8 cellular contexts compared by ENCODE assay signal in the genomic region with DNA sequence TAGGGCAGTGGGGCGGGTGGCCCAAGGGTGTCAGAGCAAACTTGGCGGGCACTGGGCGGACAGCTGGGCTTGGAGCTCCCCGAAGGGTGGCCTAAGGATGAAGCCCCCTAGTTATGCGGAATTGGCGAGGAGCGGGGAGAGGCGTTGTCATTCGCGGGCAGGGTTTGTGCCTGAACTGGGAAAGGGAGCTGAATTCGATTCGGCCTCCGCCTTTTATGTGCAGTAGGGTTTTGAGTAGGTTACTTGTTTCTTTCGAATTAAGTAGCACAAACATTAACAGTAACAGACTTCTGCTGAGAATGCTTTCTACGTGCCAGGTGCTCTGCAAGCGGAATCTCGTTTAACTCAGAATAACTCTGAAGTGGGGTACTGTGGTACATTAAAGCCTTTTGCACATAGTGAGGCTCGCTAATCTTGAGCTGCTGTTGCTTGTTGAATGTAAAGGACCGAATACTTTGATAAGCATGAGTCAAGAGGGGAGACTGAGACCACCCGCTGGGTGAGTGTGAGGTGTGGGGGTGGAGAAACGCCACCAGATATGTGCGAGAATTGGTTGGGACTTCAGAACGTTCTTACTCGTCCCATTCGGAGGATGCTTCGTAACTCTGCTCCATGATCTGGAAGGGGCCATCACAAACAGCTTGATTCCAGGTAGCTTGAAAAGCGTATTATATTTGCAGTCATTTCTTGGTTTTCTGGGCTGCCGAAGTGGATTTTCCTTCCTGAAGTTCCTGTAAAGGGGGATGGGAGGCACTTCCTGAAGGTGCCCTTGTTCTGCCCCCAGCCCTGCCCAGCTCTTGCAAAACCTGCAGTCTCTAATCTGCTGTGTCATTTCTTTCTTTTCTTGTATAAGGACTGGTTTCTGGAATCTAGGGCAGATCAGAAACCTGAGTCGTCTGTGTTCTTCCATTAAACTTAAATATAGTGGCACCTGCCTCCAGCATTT. TPM values are rescaled to one million over a fixed set of nuclear protein-coding genes. Genes with fewer than 3 reads are reported as not detected.
DNase-seq lines count a peak whose midpoint lies in the region; ATAC-seq and TF ChIP-seq lines count a peak whose summit lies in the region.

No MANE protein-coding gene starts in this region.

- peaks cover 4% of the 10 kb centered on the region for H3K4me1 Mint-ChIP-seq in activated T-helper 17 cell treated with anti-CD3 and anti-CD28 coated beads, Interleukin-2, amount 50 U/mL, for 72 hours

- 3% methylated on average over 29 of the region's 29 CpGs for WGBS in hepatocyte (ENCODE audit: low lambda C conversion rate, missing lambda C conversion rate)
- 0 to 2% (median 1%) methylated on average over 29 of the region's 29 CpGs for WGBS in spleen, 5 donors

- H3K4me3 ChIP-seq in hepatocyte (peak overlapping the region; percentile 62), spleen (peak overlapping the region; percentile 70 to 98 (median 94))

- peak overlapping the region; percentile 90 for H3K4me3 Mint-ChIP-seq in activated T-helper 17 cell treated with anti-CD3 and anti-CD28 coated beads, Interleukin-2, amount 50 U/mL, for 72 hours

- peaks cover 5% of the 10 kb centered on the region for H4K20me1 ChIP-seq in hepatocyte (ENCODE audit: insufficient read depth, poor library complexity, severe bottlenecking)

- H3K4me2 ChIP-seq in hepatocyte: peak overlapping the region; percentile 89

- H3K36me3 ChIP-seq in KOPT-K1 (ENCODE audit: insufficient read depth, low read length) (peaks cover 42% of the 10 kb centered on the region), hepatocyte (replicated peaks; ENCODE audit: insufficient read depth, low read depth) (no peaks in the 10 kb centered on the region), spleen (peaks cover 2 to 43% (median 37%) of the 10 kb centered on the region in 6 donors)

- H3K9me2 ChIP-seq in hepatocyte (replicated peaks; ENCODE audit: insufficient read depth): no peaks in the 10 kb centered on the region

- intact Hi-C loops in spleen (cut with DNase I; ENCODE audit: low total_unique reads): loop anchor here (10.0 kb wide), 1 partner anchor 52 kb away; no protein-coding TSS in a partner anchor

- H3K36me3 Mint-ChIP-seq in activated T-helper 17 cell treated with anti-CD3 and anti-CD28 coated beads, Interleukin-2, amount 50 U/mL, for 72 hours (ENCODE audit: low read depth): peaks cover 63% of the 10 kb centered on the region

- peak overlapping the region; percentile 11 for H2AFZ ChIP-seq in hepatocyte

- no peak for TF ChIP-seq CTCF in hepatocyte (IDR thresholded peaks at IDR 0.05; ENCODE audit: poor library complexity)
- no peak for TF ChIP-seq CTCF in spleen (IDR thresholded peaks at IDR 0.05 in 8 of 11, conservative IDR thresholded peaks at IDR 0.05 in 3 of 11)

- no peaks in the 10 kb centered on the region for H3K27me3 ChIP-seq in hepatocyte
- H3K27me3 ChIP-seq in spleen (replicated peaks in 1 of 7): no peaks in the 10 kb centered on the region

- peak overlapping the region; percentile 85 for H3K27ac ChIP-seq in KOPT-K1 (ENCODE audit: low read depth, low read length, poor library complexity, severe bottlenecking)
- H3K27ac ChIP-seq in hepatocyte: peak overlapping the region; percentile 90
- peak overlapping the region; percentile 74 to 100 (median 96) for H3K27ac ChIP-seq in spleen

- H3K27ac Mint-ChIP-seq in activated T-helper 17 cell treated with anti-CD3 and anti-CD28 coated beads, Interleukin-2, amount 50 U/mL, for 72 hours: peak overlapping the region; percentile 96

- no peak for TF ChIP-seq POLR2A in spleen (IDR thresholded peaks at IDR 0.05)

- no peaks in the 10 kb centered on the region for H3K27me3 Mint-ChIP-seq in activated T-helper 17 cell treated with anti-CD3 and anti-CD28 coated beads, Interleukin-2, amount 50 U/mL, for 72 hours

- H3K9me3 ChIP-seq in KOPT-K1 (ENCODE audit: insufficient read depth, low read length, poor library complexity, severe bottlenecking) (no peaks in the 10 kb centered on the region), hepatocyte (ENCODE audit: low read depth) (no peaks in the 10 kb centered on the region), spleen (no peaks in the 10 kb centered on the region)

- DNase-seq in COLO668 (lab: John Stamatoyannopoulos, UW; ENCODE audit: unreplicated experiment): peak; percentile 31
- DNase-seq in hepatocyte (ENCODE audit: low spot score): peak; percentile 70
- no peak for DNase-seq in spleen
- DNase-seq in NCI-H1105 treated with DMSO at 0.1 percent for 48 hours (lab: John Stamatoyannopoulos, UW): no peak

- H3K79me2 ChIP-seq in hepatocyte: peaks cover 38% of the 10 kb centered on the region

- ATAC-seq in activated T-helper 17 cell treated with anti-CD3 and anti-CD28 coated beads, Interleukin-2, amount 50 U/mL, for 72 hours (replicated peaks): no peak
- ATAC-seq in GM21529 (IDR thresholded peaks at IDR 0.05; ENCODE audit: unreplicated experiment) (no peak), HG03342 (IDR thresholded peaks at IDR 0.05; ENCODE audit: unreplicated experiment) (no peak)

- H3K4me1 ChIP-seq in hepatocyte (ENCODE audit: insufficient read depth): peaks cover 8% of the 10 kb centered on the region
- peaks cover 12 to 48% (median 35%) of the 10 kb centered on the region in 6 donors for H3K4me1 ChIP-seq in spleen

- no peaks in the 10 kb centered on the region for H3K9me3 Mint-ChIP-seq in activated T-helper 17 cell treated with anti-CD3 and anti-CD28 coated beads, Interleukin-2, amount 50 U/mL, for 72 hours

RNA-seq across cellular contexts. Expression of a gene that starts 0.9 kb away (rescaled TPM):
- total RNA-seq in activated T-helper 17 cell treated with anti-CD3 and anti-CD28 coated beads, Interleukin-2, amount 50 U/mL, for 72 hours: 100 to 1,000 TPM in 1 of 2 donors, 10 to 100 TPM in 1; 60.8 to 186 TPM
- total RNA-seq in hepatocyte (130 and 134 TPM in 2 replicates), spleen (100 to 1,000 TPM in 4 of 7 donors, 10 to 100 TPM in 3; 67.8 to 131 (median 105) TPM)
- polyA plus RNA-seq in hepatocyte (198 and 202 TPM in 2 replicates), spleen (100 to 1,000 TPM in 1 of 3 donors, 10 to 100 TPM in 2; 78.8 to 114 (median 83.3) TPM)

RNA-seq across cellular contexts. Expression of a gene that starts 33.0 kb away (rescaled TPM):
- total RNA-seq in activated T-helper 17 cell treated with anti-CD3 and anti-CD28 coated beads, Interleukin-2, amount 50 U/mL, for 72 hours: 10 to 100 TPM; 43.8 to 57.1 TPM
- 27.0 and 30.6 TPM in 2 replicates for total RNA-seq in hepatocyte
- 32.4 and 38.5 TPM in 2 replicates for polyA plus RNA-seq in hepatocyte
- 10 to 100 TPM; 23.3 to 38.2 (median 30.1) TPM for total RNA-seq in spleen
- 10 to 100 TPM; 13.6 to 20.8 (median 14.3) TPM for polyA plus RNA-seq in spleen

RNA-seq across cellular contexts. Expression of a gene that starts 39.6 kb away (rescaled TPM):
- total RNA-seq in activated T-helper 17 cell treated with anti-CD3 and anti-CD28 coated beads, Interleukin-2, amount 50 U/mL, for 72 hours: 10 to 100 TPM; 42.4 to 43.7 TPM
- total RNA-seq in hepatocyte (not detected in 2 replicates), spleen (10 to 100 TPM in 3 of 7 donors, 1 to 10 TPM in 4; 7.1 to 16.3 (median 9.5) TPM)
- polyA plus RNA-seq in hepatocyte (0.15 TPM in 1 of 2 replicates, not detected in the other), spleen (1 to 10 TPM; 2.6 to 3.0 (median 2.9) TPM)

Comparison
In these comparisons a context has a peak if more than half of its experiments do, and no peak if none do; other contexts are left out.
1. DNase-seq: peak in COLO668 (single experiment) and hepatocyte (single experiment); none in spleen (single experiment) and NCI-H1105 treated with DMSO at 0.1 percent for 48 hours (single experiment).
2. Peak in every context shown above with its lines, with median percentiles within 50 percentile points of each other: H3K27ac ChIP-seq.